Comparison of ENCODE assay signal across 10 cellular contexts in the genomic region with DNA sequence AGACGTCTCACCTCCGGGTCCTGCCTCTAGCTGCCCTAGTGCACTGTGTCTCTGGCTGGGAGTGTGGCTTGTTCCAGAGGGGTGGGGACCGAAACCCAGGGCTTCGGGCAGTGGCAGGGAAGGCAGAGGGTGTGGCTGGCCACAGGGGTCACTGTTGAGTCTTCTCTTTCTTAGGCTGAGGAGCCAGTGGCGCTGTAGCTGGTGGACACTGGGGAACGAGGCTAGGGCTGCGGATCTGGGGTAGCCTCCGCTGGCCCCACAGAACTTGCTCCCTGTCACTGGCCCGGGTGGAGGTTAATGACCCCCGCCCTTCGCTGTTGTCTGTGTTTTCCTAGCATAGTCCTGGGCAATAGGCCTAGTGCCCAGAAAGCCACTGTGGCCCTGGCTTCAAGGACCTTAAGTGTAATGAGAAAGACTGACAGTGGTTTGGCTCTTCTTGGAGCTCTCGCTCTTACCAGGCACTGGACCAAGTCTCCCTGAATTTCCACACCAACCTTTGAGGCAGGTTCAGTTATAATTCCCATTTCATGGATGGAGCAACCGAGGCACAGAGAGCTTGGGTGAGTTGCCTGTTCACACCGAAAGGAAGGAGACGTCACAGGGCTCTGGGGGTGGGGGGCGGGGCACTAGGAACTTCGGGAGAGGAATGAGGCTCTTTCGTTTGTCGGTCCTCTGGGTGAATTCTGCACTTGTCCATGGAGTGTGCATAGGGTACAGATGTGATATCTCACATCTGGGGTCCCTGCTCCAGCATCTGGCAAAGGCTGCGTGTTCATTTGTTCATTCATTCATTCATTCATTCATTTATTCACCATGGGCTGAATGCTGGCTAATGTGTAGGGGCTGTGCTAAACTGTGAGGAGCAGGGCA. TPM values are rescaled to one million over a fixed set of nuclear protein-coding genes. Genes with fewer than 3 reads are reported as not detected.
DNase-seq lines count a peak whose midpoint lies in the region; ATAC-seq and TF ChIP-seq lines count a peak whose summit lies in the region.
"Had no signal": no experiment of that assay in that cellular context is flagged by ENCODE, and none has a peak within 500 bp of the region (broad histone marks: within the 10 kb centered on the region; RNA-seq: fewer than 3 reads in every experiment).

No MANE protein-coding gene starts in this region.

- no peak for ATAC-seq in stimulated activated effector memory CD8-positive, alpha-beta T cell treated with anti-CD3 and anti-CD28 coated beads, Interleukin-12 subunit alpha, Interleukin-12 subunit beta, amount 100 ng/mL, for 72 hours
- no peak for ATAC-seq in activated CD8-positive, alpha-beta T cell treated with anti-CD3 and anti-CD28 coated beads for 36 hours

- intact Hi-C loops in head of caudate nucleus (cut with DNase I) = no loop called here
- intact Hi-C loops in activated CD8-positive, alpha-beta T cell treated with anti-CD3 and anti-CD28 coated beads for 36 hours (cut with micrococcal nuclease) = no loop called here

- peaks cover 6% of the 10 kb centered on the region for H3K4me1 ChIP-seq in DOHH2 (ENCODE audit: control insufficient read depth, low read length)

- H3F3A ChIP-seq in DOHH2 (ENCODE audit: control insufficient read depth, insufficient read depth) = no peaks in the 10 kb centered on the region

- H3K27ac ChIP-seq in DOHH2 (ENCODE audit: low read depth, low read length) (no peak overlapping the region), brain microvascular endothelial cell (no peak overlapping the region)
- H3K27ac ChIP-seq: dorsolateral prefrontal cortex had no signal

- H3K79me2 ChIP-seq in DOHH2 (ENCODE audit: control insufficient read depth, low read length) = no peaks in the 10 kb centered on the region

- H3K4me2 ChIP-seq in DOHH2 (ENCODE audit: low read length) = no peak overlapping the region

- no peaks in the 10 kb centered on the region for H3K36me3 ChIP-seq in DOHH2 (ENCODE audit: control insufficient read depth, low read length)
- no peaks in the 10 kb centered on the region for H3K36me3 ChIP-seq in brain microvascular endothelial cell (replicated peaks)

- TF ChIP-seq CTCF in DOHH2 (IDR thresholded peaks at IDR 0.05; ENCODE audit: low read depth, low read length, poor library complexity, severe bottlenecking) = peak; percentile 29
- peak; percentile 51 for TF ChIP-seq CTCF in brain microvascular endothelial cell (IDR thresholded peaks at IDR 0.05; ENCODE audit: low read depth, low read length, missing control alignments)
- TF ChIP-seq CTCF in activated CD8-positive, alpha-beta T cell treated with anti-CD3 and anti-CD28 coated beads for 36 hours (IDR thresholded peaks at IDR 0.05) = no peak

- no peak overlapping the region for H3K27ac Mint-ChIP-seq in stimulated activated effector memory CD8-positive, alpha-beta T cell treated with anti-CD3 and anti-CD28 coated beads, Interleukin-12 subunit alpha, Interleukin-12 subunit beta, amount 100 ng/mL, for 72 hours
- no peak overlapping the region for H3K27ac Mint-ChIP-seq in activated CD8-positive, alpha-beta T cell treated with anti-CD3 and anti-CD28 coated beads for 36 hours

- H3K4me3 ChIP-seq in DOHH2 (ENCODE audit: low read length) = no peak overlapping the region
- no peak overlapping the region for H3K4me3 ChIP-seq in brain microvascular endothelial cell (ENCODE audit: low read depth, low read length)
- H3K4me3 ChIP-seq: dorsolateral prefrontal cortex had no signal

- in situ Hi-C loops in brain microvascular endothelial cell (cut with HindIII; ENCODE audit: low pct_ligation_motif_present, low sequenced_read_pairs) = no loop called here

- no peaks in the 10 kb centered on the region for H3K9me3 ChIP-seq in DOHH2 (ENCODE audit: control insufficient read depth, insufficient read depth, low read length)

- DNase-seq in M059J (ENCODE audit: low read depth) = peak; percentile 22
- DNase-seq in brain microvascular endothelial cell = no peak
- DNase-seq in lung microvascular endothelial cell (ENCODE audit: low read depth in 2 of 2) = peak; percentile 21 to 27
- DNase-seq in head of caudate nucleus = no peak
- DNase-seq in stimulated activated effector memory CD8-positive, alpha-beta T cell treated with anti-CD3 and anti-CD28 coated beads, Interleukin-12 subunit alpha, Interleukin-12 subunit beta, amount 100 ng/mL, for 72 hours (ENCODE audit: low spot score in 2 of 2) = no peak
- DNase-seq in amniotic stem cell (lab: John Stamatoyannopoulos, UW) = no peak
- DNase-seq in activated CD8-positive, alpha-beta T cell treated with anti-CD3 and anti-CD28 coated beads for 36 hours = no peak
- DNase-seq: dorsolateral prefrontal cortex, posterior cingulate gyrus had no signal

- no peaks in the 10 kb centered on the region for H3K9me2 ChIP-seq in DOHH2 (replicated peaks; ENCODE audit: control insufficient read depth, low read length)

- H3K36me3 Mint-ChIP-seq in stimulated activated effector memory CD8-positive, alpha-beta T cell treated with anti-CD3 and anti-CD28 coated beads, Interleukin-12 subunit alpha, Interleukin-12 subunit beta, amount 100 ng/mL, for 72 hours = no peaks in the 10 kb centered on the region
- H3K36me3 Mint-ChIP-seq in activated CD8-positive, alpha-beta T cell treated with anti-CD3 and anti-CD28 coated beads for 36 hours (ENCODE audit: low read depth) = no peaks in the 10 kb centered on the region

- 0 out of 2 replicates have a peak, but pooled peaks cover 2% of the 10 kb centered on the region for H4K20me1 ChIP-seq in DOHH2 (ENCODE audit: control insufficient read depth, insufficient read depth, low read depth, low read length)

- CTCF ChIA-PET in activated CD8-positive, alpha-beta T cell treated with anti-CD3 and anti-CD28 coated beads for 36 hours (lab: Charles Lee) = interaction anchor here (0.6 to 4.8 kb wide), 6 partner anchors 9 to 388 kb away, joined by 3 to 23 read pairs (median 4); no protein-coding TSS in a partner anchor

- peaks cover 12% of the 10 kb centered on the region for H3K4me1 Mint-ChIP-seq in stimulated activated effector memory CD8-positive, alpha-beta T cell treated with anti-CD3 and anti-CD28 coated beads, Interleukin-12 subunit alpha, Interleukin-12 subunit beta, amount 100 ng/mL, for 72 hours
- peaks cover 4% of the 10 kb centered on the region for H3K4me1 Mint-ChIP-seq in activated CD8-positive, alpha-beta T cell treated with anti-CD3 and anti-CD28 coated beads for 36 hours (ENCODE audit: low read depth)

- no peaks in the 10 kb centered on the region for H3K9me3 Mint-ChIP-seq in stimulated activated effector memory CD8-positive, alpha-beta T cell treated with anti-CD3 and anti-CD28 coated beads, Interleukin-12 subunit alpha, Interleukin-12 subunit beta, amount 100 ng/mL, for 72 hours
- no peaks in the 10 kb centered on the region for H3K9me3 Mint-ChIP-seq in activated CD8-positive, alpha-beta T cell treated with anti-CD3 and anti-CD28 coated beads for 36 hours

- H3K27me3 ChIP-seq in DOHH2 (ENCODE audit: control insufficient read depth, low read length) (peaks cover 22% of the 10 kb centered on the region), brain microvascular endothelial cell (replicated peaks) (no peaks in the 10 kb centered on the region)
- H3K27me3 ChIP-seq: dorsolateral prefrontal cortex had no signal

- H3K27me3 Mint-ChIP-seq in activated CD8-positive, alpha-beta T cell treated with anti-CD3 and anti-CD28 coated beads for 36 hours = no peaks in the 10 kb centered on the region

- H3K4me3 Mint-ChIP-seq in stimulated activated effector memory CD8-positive, alpha-beta T cell treated with anti-CD3 and anti-CD28 coated beads, Interleukin-12 subunit alpha, Interleukin-12 subunit beta, amount 100 ng/mL, for 72 hours = no peak overlapping the region
- H3K4me3 Mint-ChIP-seq in activated CD8-positive, alpha-beta T cell treated with anti-CD3 and anti-CD28 coated beads for 36 hours = no peak overlapping the region

- POLR2A ChIA-PET in activated CD8-positive, alpha-beta T cell treated with anti-CD3 and anti-CD28 coated beads for 36 hours (lab: Charles Lee) = interaction anchor here (0.9 kb wide), 1 partner anchor 184 kb away, joined by 3 read pairs; no protein-coding TSS in a partner anchor

RNA-seq across cellular contexts. Expression of gene IER5L, which starts 4.8 kb away (rescaled TPM):
- total RNA-seq in M059J (2014; rRNA removed; shearing (Covaris generic)) = 43.1 and 75.3 TPM in 2 replicates
- 13.1 and 20.4 TPM in 2 replicates for total RNA-seq in lung microvascular endothelial cell
- total RNA-seq in activated CD8-positive, alpha-beta T cell treated with anti-CD3 and anti-CD28 coated beads for 36 hours = 1 to 10 TPM; 3.7 to 4.1 TPM

Comparison
In these comparisons a context has a peak if more than half of its experiments do, and no peak if none do; other contexts are left out.
1. DNase-seq: peak in M059J (single experiment) and lung microvascular endothelial cell (2 of 2); none in brain microvascular endothelial cell (single experiment), head of caudate nucleus (0 of 42), stimulated activated effector memory CD8-positive, alpha-beta T cell treated with anti-CD3 and anti-CD28 coated beads, Interleukin-12 subunit alpha, Interleukin-12 subunit beta, amount 100 ng/mL, for 72 hours (0 of 2), amniotic stem cell (single experiment) and activated CD8-positive, alpha-beta T cell treated with anti-CD3 and anti-CD28 coated beads for 36 hours (single experiment).